In the genomic region with DNA sequence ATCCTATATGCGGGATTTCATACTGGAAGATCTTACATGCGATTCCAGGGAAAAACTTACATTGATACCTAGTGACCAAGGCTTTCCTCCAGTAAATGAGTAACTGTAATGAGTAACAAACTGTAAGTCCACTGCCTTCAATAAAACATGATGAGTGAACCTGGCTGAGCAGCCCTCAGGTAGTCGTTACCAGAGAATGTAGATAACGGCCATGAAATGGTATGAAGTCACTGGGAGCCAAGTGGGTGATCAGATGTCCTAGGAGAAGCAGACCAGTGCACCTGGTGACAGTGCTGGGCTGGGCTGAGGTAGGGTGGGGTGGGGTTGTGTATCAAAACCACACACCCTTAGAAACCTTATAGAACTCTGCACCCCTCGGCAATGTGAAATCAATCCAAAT, we compare ENCODE assay signal across 26 cellular contexts.
A peak's percentile ranks its signal among the peaks of the same experiment; 100 is the strongest.
DNase-seq lines count a peak whose midpoint lies in the region; ATAC-seq, FAIRE-seq and TF ChIP-seq lines count a peak whose summit lies in the region.
"Had no signal": no experiment of that assay in that cellular context is flagged by ENCODE, and none has a peak within 500 bp of the region (broad histone marks: within the 10 kb centered on the region; RNA-seq: fewer than 3 reads in every experiment).

No MANE protein-coding gene starts in this region.

- peak; percentile 11 for DNase-seq in NCI-H2029 treated with DMSO at 0.1 percent for 48 hours (lab: John Stamatoyannopoulos, UW)
- no peak for DNase-seq in NCI-H2029 (lab: John Stamatoyannopoulos, UW)
- peak; percentile 17 for DNase-seq in bronchial epithelial cell (ENCODE audit: low read depth)
- DNase-seq in kidney epithelial cell (ENCODE audit: low read depth): peak; percentile 56
- DNase-seq in renal cortical epithelial cell (ENCODE audit: low read depth): peak; percentile 76
- DNase-seq in cerebellum (ENCODE audit: low spot score): no peak
- DNase-seq in lower lobe of right lung: no peak
- DNase-seq: ACHN; C1 segment of cervical spinal cord; Calu3; CD8-positive, alpha-beta T cell; DMS153; GOT3; IMR-90; NCI-H1105 treated with DMSO at 0.1 percent for 48 hours; NCI-H2081 treated with DMSO at 0.1 percent for 48 hours; NK-92 treated with Interleukin-12 subunit alpha and Interleukin-12 subunit beta, amount 100 ng/mL, for 24 hours; SIG-M5; SK-N-SH had no signal

- intact Hi-C loops in lower lobe of right lung (cut with DNase I): no loop called here

- no peak for FAIRE-seq in bronchial epithelial cell (lab: Jason Lieb, UNC)
- FAIRE-seq: G401.6, GM12892, GM18507 had no signal

- H3K27me3 ChIP-seq in bronchial epithelial cell (ENCODE audit: control insufficient read depth, insufficient read depth, low read length) (no peaks in the 10 kb centered on the region), kidney epithelial cell (ENCODE audit: control insufficient read depth, insufficient read depth, low read length) (no peaks in the 10 kb centered on the region), lower lobe of right lung (ENCODE audit: low read depth) (no peaks in the 10 kb centered on the region)

- ATAC-seq in lower lobe of right lung (no peak), GM18502 (IDR thresholded peaks at IDR 0.05; ENCODE audit: poor library complexity, unreplicated experiment) (no peak)
- ATAC-seq: CD8-positive, alpha-beta T cell; HCT116 had no signal

- H3K36me3 ChIP-seq in bronchial epithelial cell (ENCODE audit: control insufficient read depth, insufficient read depth, low read length): no peaks in the 10 kb centered on the region
- no peaks in the 10 kb centered on the region for H3K36me3 ChIP-seq in kidney epithelial cell (ENCODE audit: control insufficient read depth, insufficient read depth, low read length)
- no peaks in the 10 kb centered on the region for H3K36me3 ChIP-seq in lower lobe of right lung

- no peaks in the 10 kb centered on the region for H3K4me1 ChIP-seq in lower lobe of right lung

- H3K9me3 ChIP-seq in lower lobe of right lung: no peaks in the 10 kb centered on the region
- H3K9me3 ChIP-seq: SK-N-SH had no signal

- TF ChIP-seq CTCF in bronchial epithelial cell (IDR thresholded peaks at IDR 0.05; ENCODE audit: insufficient read depth, low read length, severe bottlenecking) (no peak), kidney epithelial cell (IDR thresholded peaks at IDR 0.05; ENCODE audit: insufficient read depth, low read length, poor library complexity, severe bottlenecking) (no peak), lower lobe of right lung (IDR thresholded peaks at IDR 0.05) (no peak)

- H3K27ac ChIP-seq in lower lobe of right lung: no peak overlapping the region
- H3K27ac ChIP-seq: 22Rv1, KMS-11 had no signal

- H3K4me3 ChIP-seq in bronchial epithelial cell (ENCODE audit: low read depth, low read length) (no peak overlapping the region), kidney epithelial cell (ENCODE audit: low read depth, low read length) (no peak overlapping the region), lower lobe of right lung (no peak overlapping the region)

Comparison
In these comparisons a context has a peak if more than half of its experiments do, and no peak if none do; other contexts are left out.
1. DNase-seq: peak in NCI-H2029 treated with DMSO at 0.1 percent for 48 hours (single experiment), bronchial epithelial cell (single experiment), kidney epithelial cell (single experiment) and renal cortical epithelial cell (single experiment); none in NCI-H2029 (single experiment), cerebellum (single experiment) and lower lobe of right lung (single experiment).